ENCODE assay signal across 26 cellular contexts in the genomic region with DNA sequence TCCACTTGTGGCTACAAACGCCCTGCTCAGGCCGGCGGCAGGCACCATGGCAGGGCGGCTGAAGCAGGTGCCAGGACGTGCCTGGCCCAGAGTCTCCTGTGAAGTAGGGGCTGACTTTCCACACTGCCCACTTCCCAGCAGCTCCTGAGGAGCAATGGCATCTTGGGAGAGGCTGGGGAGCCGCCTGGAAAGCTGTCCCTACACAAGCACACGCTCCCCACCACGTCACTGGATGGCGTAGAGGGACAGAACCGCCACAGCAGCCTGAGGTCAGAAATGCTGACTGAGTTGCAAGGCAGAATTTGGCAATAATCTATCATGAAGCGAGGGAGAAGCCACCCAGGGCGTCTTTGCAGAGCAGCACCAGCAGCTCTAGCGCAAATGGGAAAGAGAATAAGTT.
"Had no signal": no experiment of that assay in that cellular context is flagged by ENCODE, and none has a peak within 500 bp of the region (broad histone marks: within the 10 kb centered on the region; RNA-seq: fewer than 3 reads in every experiment).

No MANE protein-coding gene starts in this region.

- H3K9me3 ChIP-seq: left lung, mucosa of descending colon, pancreas, psoas muscle, suprapubic skin, transverse colon, upper lobe of right lung, uterus had no signal

- H3K4me1 ChIP-seq: left lung, pancreas, psoas muscle, transverse colon, upper lobe of right lung, uterus had no signal

- H3K36me3 ChIP-seq: left lung, pancreas, transverse colon, upper lobe of right lung, uterus had no signal

- H3K9me3 Mint-ChIP-seq: effector memory CD8-positive, alpha-beta T cell; mesothelial cell of epicardium; naive B cell; natural killer cell treated with Interleukin-12 subunit alpha and Interleukin-12 subunit beta and Interleukin-15 and Interleukin-18, amount 100 ng/mL, for 72 hours; stimulated activated naive CD8-positive, alpha-beta T cell treated with anti-CD3 and anti-CD28 coated beads, Interleukin-15, amount 100 ng/mL, for 72 hours had no signal

- H3K36me3 Mint-ChIP-seq: naive B cell; natural killer cell treated with Interleukin-12 subunit alpha and Interleukin-12 subunit beta and Interleukin-15 and Interleukin-18, amount 100 ng/mL, for 72 hours had no signal

- H3K27me3 Mint-ChIP-seq: effector memory CD8-positive, alpha-beta T cell; naive B cell; natural killer cell treated with Interleukin-12 subunit alpha and Interleukin-12 subunit beta and Interleukin-15 and Interleukin-18, amount 100 ng/mL, for 72 hours; stimulated activated naive CD8-positive, alpha-beta T cell treated with anti-CD3 and anti-CD28 coated beads, Interleukin-15, amount 100 ng/mL, for 72 hours had no signal

- H3K4me3 ChIP-seq: left lung, mucosa of descending colon, pancreas, psoas muscle, skin epidermis, suprapubic skin, transverse colon, upper lobe of right lung, uterus had no signal

- DNase-seq: cortex of kidney; effector memory CD8-positive, alpha-beta T cell; hypothalamus; left lung; mesenchymal stem cell; mucosa of descending colon; naive B cell; occipital lobe; psoas muscle; right cardiac atrium; stimulated activated CD4-positive, alpha-beta T cell treated with anti-CD3 and anti-CD28 coated beads, Interleukin-15, amount 100 ng/mL, for 24 hours; stimulated activated CD4-positive, alpha-beta T cell treated with anti-CD3 and anti-CD28 coated beads, Interleukin-4, amount 100 ng/mL, for 1 hour; stimulated activated CD8-positive, alpha-beta memory T cell treated with anti-CD3 and anti-CD28 coated beads, Interleukin-4, amount 100 ng/mL, for 48 hours; stimulated activated naive CD4-positive, alpha-beta T cell; stimulated activated naive CD8-positive, alpha-beta T cell treated with anti-CD3 and anti-CD28 coated beads, Interleukin-15, amount 100 ng/mL, for 72 hours; transverse colon; uterus had no signal

- H3K4me3 Mint-ChIP-seq: effector memory CD8-positive, alpha-beta T cell; mesothelial cell of epicardium; naive B cell; natural killer cell treated with Interleukin-12 subunit alpha and Interleukin-12 subunit beta and Interleukin-15 and Interleukin-18, amount 100 ng/mL, for 72 hours; stimulated activated naive CD8-positive, alpha-beta T cell treated with anti-CD3 and anti-CD28 coated beads, Interleukin-15, amount 100 ng/mL, for 72 hours had no signal

- H3K27me3 ChIP-seq: left lung, pancreas, suprapubic skin, transverse colon, upper lobe of right lung, uterus had no signal

- ATAC-seq: effector memory CD8-positive, alpha-beta T cell; left lung; mucosa of descending colon; natural killer cell treated with Interleukin-12 subunit alpha and Interleukin-12 subunit beta and Interleukin-15 and Interleukin-18, amount 100 ng/mL, for 72 hours; pancreas; psoas muscle; right cardiac atrium; stimulated activated naive CD8-positive, alpha-beta T cell treated with anti-CD3 and anti-CD28 coated beads, Interleukin-15, amount 100 ng/mL, for 72 hours; upper lobe of right lung had no signal

- H3K27ac Mint-ChIP-seq: effector memory CD8-positive, alpha-beta T cell; mesothelial cell of epicardium; naive B cell; natural killer cell treated with Interleukin-12 subunit alpha and Interleukin-12 subunit beta and Interleukin-15 and Interleukin-18, amount 100 ng/mL, for 72 hours; stimulated activated naive CD8-positive, alpha-beta T cell treated with anti-CD3 and anti-CD28 coated beads, Interleukin-15, amount 100 ng/mL, for 72 hours had no signal

- FAIRE-seq: endometrium, frontal cortex, keratinocyte, pancreas had no signal

- H3K27ac ChIP-seq: left lung, pancreas, psoas muscle, skin epidermis, suprapubic skin, transverse colon, upper lobe of right lung, uterus had no signal

- H3K4me1 Mint-ChIP-seq: mesothelial cell of epicardium; naive B cell; stimulated activated naive CD8-positive, alpha-beta T cell treated with anti-CD3 and anti-CD28 coated beads, Interleukin-15, amount 100 ng/mL, for 72 hours had no signal
